ENCODE assay signal across 20 cellular contexts in genomic region chr1:60427701-60428100, GRCh38.
A peak's percentile ranks its signal among the peaks of the same experiment; 100 is the strongest.
DNase-seq lines count a peak whose midpoint lies in the region; ATAC-seq and TF ChIP-seq lines count a peak whose summit lies in the region.
"Had no signal": no experiment of that assay in that cellular context is flagged by ENCODE, and none has a peak within 500 bp of the region (broad histone marks: within the 10 kb centered on the region; RNA-seq: fewer than 3 reads in every experiment).

No MANE protein-coding gene starts in this region.

- TF ChIP-seq CTCF in C4-2B (conservative IDR thresholded peaks at IDR 0.05), result no peak
- no peak for TF ChIP-seq CTCF in esophagus squamous epithelium (IDR thresholded peaks at IDR 0.05)

- H3K27me3 ChIP-seq in esophagus squamous epithelium, result no peaks in the 10 kb centered on the region
- H3K27me3 ChIP-seq: ovary had no signal

- no peaks in the 10 kb centered on the region for H3K9me3 ChIP-seq in esophagus squamous epithelium
- H3K9me3 ChIP-seq: ovary had no signal

- DNase-seq in NCI-H1417 treated with DMSO at 0.1 percent for 48 hours (lab: John Stamatoyannopoulos, UW), result peak; percentile 75
- peak; percentile 6 for DNase-seq in NCI-H345 treated with DMSO at 0.1 percent for 48 hours (lab: John Stamatoyannopoulos, UW; ENCODE audit: unreplicated experiment)
- no peak for DNase-seq in esophagus squamous epithelium (lab: John Stamatoyannopoulos, UW)
- no peak for DNase-seq in left lobe of liver (ENCODE audit: low spot score)
- DNase-seq: activated CD4-positive, alpha-beta T cell treated with anti-CD3 and anti-CD28 coated beads, Interleukin-2, amount 50 U/mL, for 48 hours; activated CD8-positive, alpha-beta memory T cell treated with anti-CD3 and anti-CD28 coated beads, Interleukin-2, amount 50 U/mL, for 4 hours; cortex of kidney; DMS79 treated with DMSO at 0.1 percent for 48 hours; GF-D8; H7; KG1; NCI-H2107; ovary; T-helper 1 cell had no signal

- WGBS in esophagus squamous epithelium, 2 donors, result 70 to 76% methylated on average over 2 of the region's 2 CpGs

- intact Hi-C loops in esophagus squamous epithelium (cut with DNase I), result no loop called here

- H3K4me3 ChIP-seq in esophagus squamous epithelium, result no peak overlapping the region
- H3K4me3 ChIP-seq: ovary had no signal

- H3K4me1 ChIP-seq in esophagus squamous epithelium, result peaks cover 0 to 7% (median 0%) of the 10 kb centered on the region in 3 donors

- H3K27ac ChIP-seq in C4-2B (peak overlapping the region; percentile 41), esophagus squamous epithelium (peak overlapping the region; percentile 1 to 64 (median 34))
- H3K27ac ChIP-seq: ovary, RWPE1 had no signal

- no peak for TF ChIP-seq POLR2A in esophagus squamous epithelium (IDR thresholded peaks at IDR 0.05)

- no peaks in the 10 kb centered on the region for H3K36me3 ChIP-seq in esophagus squamous epithelium
- H3K36me3 ChIP-seq: ovary had no signal

- ATAC-seq in HG03520 (IDR thresholded peaks at IDR 0.05; ENCODE audit: unreplicated experiment) (no peak), left lobe of liver (no peak), GM19455 (IDR thresholded peaks at IDR 0.05; ENCODE audit: unreplicated experiment) (no peak), GM21717 (IDR thresholded peaks at IDR 0.05; ENCODE audit: unreplicated experiment) (no peak)
- ATAC-seq: activated T-helper 17 cell treated with anti-CD3 and anti-CD28 coated beads, Interleukin-2, amount 50 U/mL, for 72 hours had no signal

Comparison
In these comparisons a context has a peak if more than half of its experiments do, and no peak if none do; other contexts are left out.
1. DNase-seq: peak in NCI-H1417 treated with DMSO at 0.1 percent for 48 hours (single experiment) and NCI-H345 treated with DMSO at 0.1 percent for 48 hours (single experiment); none in esophagus squamous epithelium (single experiment) and left lobe of liver (single experiment).